In genomic region chr18:6242004-6242403, GRCh38 we compare ENCODE assay signal across 27 cellular contexts.
"Had no signal": no experiment of that assay in that cellular context is flagged by ENCODE, and none has a peak within 500 bp of the region (broad histone marks: within the 10 kb centered on the region; RNA-seq: fewer than 3 reads in every experiment).

No MANE protein-coding gene starts in this region.

- DNase-seq: hypothalamus; immature natural killer cell; left ventricle myocardium inferior; naive thymus-derived CD4-positive, alpha-beta T cell; nucleus accumbens; pancreas; retina; right cardiac atrium; stimulated activated CD4-positive, alpha-beta T cell treated with anti-CD3 and anti-CD28 coated beads, Interleukin-12 subunit alpha, Interleukin-12 subunit beta, amount 100 ng/mL, for 4 hours; stimulated activated CD4-positive, alpha-beta T cell treated with anti-CD3 and anti-CD28 coated beads, Interleukin-15, amount 100 ng/mL, for 24 hours; stimulated activated CD4-positive, alpha-beta T cell treated with anti-CD3 and anti-CD28 coated beads, Interleukin-2, amount 100 ng/mL, for 24 hours; stimulated activated CD4-positive, alpha-beta T cell treated with anti-CD3 and anti-CD28 coated beads, Interleukin-4, amount 100 ng/mL, for 1 hour; stimulated activated naive CD4-positive, alpha-beta T cell; tibial artery; upper lobe of right lung; uterus had no signal

- H3K4me3 ChIP-seq: left ventricle myocardium inferior, lung, pancreas, prostate gland, skin epidermis, suprapubic skin, thoracic aorta, tibial artery, upper lobe of right lung, uterus had no signal

- H3K4me1 Mint-ChIP-seq: mesothelial cell of epicardium; naive thymus-derived CD4-positive, alpha-beta T cell; stimulated activated effector memory CD8-positive, alpha-beta T cell treated with anti-CD3 and anti-CD28 coated beads, Interleukin-12 subunit alpha, Interleukin-12 subunit beta, amount 100 ng/mL, for 72 hours had no signal

- H3K4me3 Mint-ChIP-seq: immature natural killer cell; mesothelial cell of epicardium; naive thymus-derived CD4-positive, alpha-beta T cell; natural killer cell treated with Interleukin-12 subunit alpha and Interleukin-12 subunit beta and Interleukin-15 and Interleukin-18, amount 100 ng/mL, for 72 hours; stimulated activated effector memory CD8-positive, alpha-beta T cell treated with anti-CD3 and anti-CD28 coated beads, Interleukin-12 subunit alpha, Interleukin-12 subunit beta, amount 100 ng/mL, for 72 hours; stimulated activated naive CD8-positive, alpha-beta T cell treated with anti-CD3 and anti-CD28 coated beads, Interleukin-15, Interleukin-2, amounts not matched to agents 100 ng/mL and 50 ng/mL, for 24 hours had no signal

- FAIRE-seq: islet of Langerhans, pancreas had no signal

- H3K36me3 Mint-ChIP-seq: naive thymus-derived CD4-positive, alpha-beta T cell; natural killer cell treated with Interleukin-12 subunit alpha and Interleukin-12 subunit beta and Interleukin-15 and Interleukin-18, amount 100 ng/mL, for 72 hours; stimulated activated effector memory CD8-positive, alpha-beta T cell treated with anti-CD3 and anti-CD28 coated beads, Interleukin-12 subunit alpha, Interleukin-12 subunit beta, amount 100 ng/mL, for 72 hours had no signal

- H3K9me3 ChIP-seq: left ventricle myocardium inferior, pancreas, prostate gland, suprapubic skin, thoracic aorta, tibial artery, upper lobe of right lung, uterus had no signal

- H3K9me3 Mint-ChIP-seq: immature natural killer cell; mesothelial cell of epicardium; natural killer cell treated with Interleukin-12 subunit alpha and Interleukin-12 subunit beta and Interleukin-15 and Interleukin-18, amount 100 ng/mL, for 72 hours; stimulated activated naive CD8-positive, alpha-beta T cell treated with anti-CD3 and anti-CD28 coated beads, Interleukin-15, Interleukin-2, amounts not matched to agents 100 ng/mL and 50 ng/mL, for 24 hours had no signal

- H3K27ac Mint-ChIP-seq: mesothelial cell of epicardium; naive thymus-derived CD4-positive, alpha-beta T cell; stimulated activated effector memory CD8-positive, alpha-beta T cell treated with anti-CD3 and anti-CD28 coated beads, Interleukin-12 subunit alpha, Interleukin-12 subunit beta, amount 100 ng/mL, for 72 hours; stimulated activated naive CD8-positive, alpha-beta T cell treated with anti-CD3 and anti-CD28 coated beads, Interleukin-15, Interleukin-2, amounts not matched to agents 100 ng/mL and 50 ng/mL, for 24 hours had no signal

- H3K27me3 Mint-ChIP-seq: naive thymus-derived CD4-positive, alpha-beta T cell; natural killer cell treated with Interleukin-12 subunit alpha and Interleukin-12 subunit beta and Interleukin-15 and Interleukin-18, amount 100 ng/mL, for 72 hours; stimulated activated naive CD8-positive, alpha-beta T cell treated with anti-CD3 and anti-CD28 coated beads, Interleukin-15, Interleukin-2, amounts not matched to agents 100 ng/mL and 50 ng/mL, for 24 hours had no signal

- H3K27me3 ChIP-seq: pancreas, suprapubic skin, tibial artery, upper lobe of right lung, uterus had no signal

- H3K27ac ChIP-seq: left ventricle myocardium inferior, pancreas, prostate gland, skin epidermis, suprapubic skin, thoracic aorta, tibial artery, upper lobe of right lung, uterus had no signal

- H3K36me3 ChIP-seq: left ventricle myocardium inferior, pancreas, prostate gland, thoracic aorta, tibial artery, uterus had no signal

- H3K4me1 ChIP-seq: left ventricle myocardium inferior, pancreas, prostate gland, suprapubic skin, tibial artery, upper lobe of right lung, uterus had no signal

- ATAC-seq: naive thymus-derived CD4-positive, alpha-beta T cell; pancreas; sciatic nerve; stimulated activated effector memory CD8-positive, alpha-beta T cell treated with anti-CD3 and anti-CD28 coated beads, Interleukin-12 subunit alpha, Interleukin-12 subunit beta, amount 100 ng/mL, for 72 hours; upper lobe of right lung had no signal
